ENCODE assay signal across 1 cellular context in the genomic region with DNA sequence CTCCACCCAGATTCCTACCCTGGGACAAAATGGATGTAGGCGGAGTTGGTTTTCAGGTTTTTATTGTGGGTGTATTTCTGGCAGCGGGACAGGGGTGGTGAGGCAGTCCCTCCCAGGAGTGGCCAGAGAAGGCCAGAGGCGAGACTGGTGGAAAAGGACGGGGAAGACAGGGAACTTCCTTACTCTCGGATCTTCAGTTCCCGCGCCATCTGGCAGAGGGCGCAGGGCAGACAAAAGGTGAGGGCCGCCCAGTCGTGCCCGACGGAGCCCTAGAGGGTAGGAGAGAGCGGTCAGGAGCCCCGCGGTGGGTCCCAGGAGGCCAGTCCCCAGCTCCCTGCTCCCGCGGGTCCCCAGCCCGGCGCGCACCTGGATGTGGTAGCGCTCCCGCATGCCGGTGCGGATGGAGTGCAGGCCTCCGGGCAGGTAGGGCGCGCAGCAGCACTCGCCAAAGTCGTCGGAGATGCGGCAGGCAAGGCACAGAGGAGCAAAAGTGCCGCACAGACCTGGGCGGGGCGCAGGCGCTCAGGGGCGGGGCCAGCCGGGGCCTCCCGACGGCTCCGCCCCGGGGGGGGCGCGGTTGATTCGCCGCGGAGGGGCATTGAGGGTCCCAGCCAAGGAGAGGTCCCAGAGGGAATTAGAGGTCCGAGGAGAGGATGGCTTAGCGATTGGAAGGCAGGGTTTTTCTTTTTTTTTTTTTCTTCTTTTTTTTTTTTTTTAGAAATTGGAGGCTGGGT.
TF ChIP-seq lines count a peak whose summit lies in the region.

No MANE protein-coding gene starts in this region.

TF ChIP-seq in HepG2, 621 proteins besides CTCF, POLR2A, EP300 and RAD21 (continued from another document and continues in another):
- TF ChIP-seq, protein P1, sequence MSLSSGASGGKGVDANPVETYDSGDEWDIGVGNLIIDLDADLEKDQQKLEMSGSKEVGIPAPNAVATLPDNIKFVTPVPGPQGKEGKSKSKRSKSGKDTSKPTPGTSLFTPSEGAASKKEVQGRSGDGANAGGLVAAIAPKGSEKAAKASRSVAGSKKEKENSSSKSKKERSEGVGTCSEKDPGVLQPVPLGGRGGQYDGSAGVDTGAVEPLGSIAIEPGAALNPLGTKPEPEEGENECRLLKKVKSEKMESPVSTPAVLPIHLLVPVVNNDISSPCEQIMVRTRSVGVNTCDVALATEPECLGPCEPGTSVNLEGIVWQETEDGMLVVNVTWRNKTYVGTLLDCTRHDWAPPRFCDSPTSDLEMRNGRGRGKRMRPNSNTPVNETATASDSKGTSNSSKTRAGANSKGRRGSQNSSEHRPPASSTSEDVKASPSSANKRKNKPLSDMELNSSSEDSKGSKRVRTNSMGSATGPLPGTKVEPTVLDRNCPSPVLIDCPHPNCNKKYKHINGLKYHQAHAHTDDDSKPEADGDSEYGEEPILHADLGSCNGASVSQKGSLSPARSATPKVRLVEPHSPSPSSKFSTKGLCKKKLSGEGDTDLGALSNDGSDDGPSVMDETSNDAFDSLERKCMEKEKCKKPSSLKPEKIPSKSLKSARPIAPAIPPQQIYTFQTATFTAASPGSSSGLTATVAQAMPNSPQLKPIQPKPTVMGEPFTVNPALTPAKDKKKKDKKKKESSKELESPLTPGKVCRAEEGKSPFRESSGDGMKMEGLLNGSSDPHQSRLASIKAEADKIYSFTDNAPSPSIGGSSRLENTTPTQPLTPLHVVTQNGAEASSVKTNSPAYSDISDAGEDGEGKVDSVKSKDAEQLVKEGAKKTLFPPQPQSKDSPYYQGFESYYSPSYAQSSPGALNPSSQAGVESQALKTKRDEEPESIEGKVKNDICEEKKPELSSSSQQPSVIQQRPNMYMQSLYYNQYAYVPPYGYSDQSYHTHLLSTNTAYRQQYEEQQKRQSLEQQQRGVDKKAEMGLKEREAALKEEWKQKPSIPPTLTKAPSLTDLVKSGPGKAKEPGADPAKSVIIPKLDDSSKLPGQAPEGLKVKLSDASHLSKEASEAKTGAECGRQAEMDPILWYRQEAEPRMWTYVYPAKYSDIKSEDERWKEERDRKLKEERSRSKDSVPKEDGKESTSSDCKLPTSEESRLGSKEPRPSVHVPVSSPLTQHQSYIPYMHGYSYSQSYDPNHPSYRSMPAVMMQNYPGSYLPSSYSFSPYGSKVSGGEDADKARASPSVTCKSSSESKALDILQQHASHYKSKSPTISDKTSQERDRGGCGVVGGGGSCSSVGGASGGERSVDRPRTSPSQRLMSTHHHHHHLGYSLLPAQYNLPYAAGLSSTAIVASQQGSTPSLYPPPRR (CRISPR knock-in tag; IDR thresholded peaks at IDR 0.05; ENCODE audit: borderline replicate concordance), result 0 out of 2 replicates have a peak, but pooled peaks have one; percentile 28
- 0 out of 2 replicates have a peak, but pooled peaks have one; percentile 16 for TF ChIP-seq ARNT2 (CRISPR knock-in tag; IDR thresholded peaks at IDR 0.05; ENCODE audit: low read depth)
- TF ChIP-seq, protein P2, sequence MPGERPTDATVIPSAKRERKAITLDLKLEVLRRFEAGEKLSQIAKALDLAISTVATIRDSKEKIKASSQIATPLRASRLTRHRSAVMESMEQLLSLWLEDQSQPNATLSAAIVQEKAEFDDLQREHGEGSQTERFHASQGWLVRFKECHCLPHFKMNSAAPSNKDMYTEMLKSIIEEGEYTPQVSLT (CRISPR knock-in tag; IDR thresholded peaks at IDR 0.05; ENCODE audit: borderline replicate concordance, low read depth), result no peak
- TF ChIP-seq NFIB (CRISPR knock-in tag; IDR thresholded peaks at IDR 0.05; ENCODE audit: borderline replicate concordance), result no peak
- TF ChIP-seq, protein P3, sequence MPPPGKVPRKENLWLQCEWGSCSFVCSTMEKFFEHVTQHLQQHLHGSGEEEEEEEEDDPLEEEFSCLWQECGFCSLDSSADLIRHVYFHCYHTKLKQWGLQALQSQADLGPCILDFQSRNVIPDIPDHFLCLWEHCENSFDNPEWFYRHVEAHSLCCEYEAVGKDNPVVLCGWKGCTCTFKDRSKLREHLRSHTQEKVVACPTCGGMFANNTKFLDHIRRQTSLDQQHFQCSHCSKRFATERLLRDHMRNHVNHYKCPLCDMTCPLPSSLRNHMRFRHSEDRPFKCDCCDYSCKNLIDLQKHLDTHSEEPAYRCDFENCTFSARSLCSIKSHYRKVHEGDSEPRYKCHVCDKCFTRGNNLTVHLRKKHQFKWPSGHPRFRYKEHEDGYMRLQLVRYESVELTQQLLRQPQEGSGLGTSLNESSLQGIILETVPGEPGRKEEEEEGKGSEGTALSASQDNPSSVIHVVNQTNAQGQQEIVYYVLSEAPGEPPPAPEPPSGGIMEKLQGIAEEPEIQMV (CRISPR knock-in tag; IDR thresholded peaks at IDR 0.05; ENCODE audit: low read depth), result no peak
- TF ChIP-seq, protein P4, sequence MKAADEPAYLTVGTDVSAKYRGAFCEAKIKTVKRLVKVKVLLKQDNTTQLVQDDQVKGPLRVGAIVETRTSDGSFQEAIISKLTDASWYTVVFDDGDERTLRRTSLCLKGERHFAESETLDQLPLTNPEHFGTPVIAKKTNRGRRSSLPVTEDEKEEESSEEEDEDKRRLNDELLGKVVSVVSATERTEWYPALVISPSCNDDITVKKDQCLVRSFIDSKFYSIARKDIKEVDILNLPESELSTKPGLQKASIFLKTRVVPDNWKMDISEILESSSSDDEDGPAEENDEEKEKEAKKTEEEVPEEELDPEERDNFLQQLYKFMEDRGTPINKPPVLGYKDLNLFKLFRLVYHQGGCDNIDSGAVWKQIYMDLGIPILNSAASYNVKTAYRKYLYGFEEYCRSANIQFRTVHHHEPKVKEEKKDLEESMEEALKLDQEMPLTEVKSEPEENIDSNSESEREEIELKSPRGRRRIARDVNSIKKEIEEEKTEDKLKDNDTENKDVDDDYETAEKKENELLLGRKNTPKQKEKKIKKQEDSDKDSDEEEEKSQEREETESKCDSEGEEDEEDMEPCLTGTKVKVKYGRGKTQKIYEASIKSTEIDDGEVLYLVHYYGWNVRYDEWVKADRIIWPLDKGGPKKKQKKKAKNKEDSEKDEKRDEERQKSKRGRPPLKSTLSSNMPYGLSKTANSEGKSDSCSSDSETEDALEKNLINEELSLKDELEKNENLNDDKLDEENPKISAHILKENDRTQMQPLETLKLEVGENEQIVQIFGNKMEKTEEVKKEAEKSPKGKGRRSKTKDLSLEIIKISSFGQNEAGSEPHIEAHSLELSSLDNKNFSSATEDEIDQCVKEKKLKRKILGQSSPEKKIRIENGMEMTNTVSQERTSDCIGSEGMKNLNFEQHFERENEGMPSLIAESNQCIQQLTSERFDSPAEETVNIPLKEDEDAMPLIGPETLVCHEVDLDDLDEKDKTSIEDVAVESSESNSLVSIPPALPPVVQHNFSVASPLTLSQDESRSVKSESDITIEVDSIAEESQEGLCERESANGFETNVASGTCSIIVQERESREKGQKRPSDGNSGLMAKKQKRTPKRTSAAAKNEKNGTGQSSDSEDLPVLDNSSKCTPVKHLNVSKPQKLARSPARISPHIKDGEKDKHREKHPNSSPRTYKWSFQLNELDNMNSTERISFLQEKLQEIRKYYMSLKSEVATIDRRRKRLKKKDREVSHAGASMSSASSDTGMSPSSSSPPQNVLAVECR (CRISPR knock-in tag; IDR thresholded peaks at IDR 0.05; ENCODE audit: borderline replicate concordance), result no peak
- no peak for TF ChIP-seq MEIS1 (CRISPR knock-in tag; IDR thresholded peaks at IDR 0.05; ENCODE audit: borderline replicate concordance)
- TF ChIP-seq ZKSCAN8 (CRISPR knock-in tag; IDR thresholded peaks at IDR 0.05; ENCODE audit: borderline replicate concordance), result no peak
- no peak for TF ChIP-seq TEAD2 (CRISPR knock-in tag; IDR thresholded peaks at IDR 0.05)
- peak; percentile 44; the same call in 1 of the 2 replicates for TF ChIP-seq TAF1 (CRISPR knock-in tag; IDR thresholded peaks at IDR 0.05)
- no peak for TF ChIP-seq EEA1 (CRISPR knock-in tag; IDR thresholded peaks at IDR 0.05; ENCODE audit: borderline replicate concordance)
- TF ChIP-seq SMAD1 (CRISPR knock-in tag; IDR thresholded peaks at IDR 0.05; ENCODE audit: borderline replicate concordance, low read depth), result no peak
- TF ChIP-seq NKX3-1 (CRISPR knock-in tag; IDR thresholded peaks at IDR 0.05), result no peak
- TF ChIP-seq, protein P5, sequence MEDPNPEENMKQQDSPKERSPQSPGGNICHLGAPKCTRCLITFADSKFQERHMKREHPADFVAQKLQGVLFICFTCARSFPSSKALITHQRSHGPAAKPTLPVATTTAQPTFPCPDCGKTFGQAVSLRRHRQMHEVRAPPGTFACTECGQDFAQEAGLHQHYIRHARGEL (CRISPR knock-in tag; IDR thresholded peaks at IDR 0.05), result no peak
- TF ChIP-seq KLF15 (CRISPR knock-in tag; IDR thresholded peaks at IDR 0.05; ENCODE audit: borderline replicate concordance), result no peak
- no peak for TF ChIP-seq JDP2 (CRISPR knock-in tag; IDR thresholded peaks at IDR 0.05; ENCODE audit: borderline replicate concordance)
- no peak for TF ChIP-seq YEATS2 (CRISPR knock-in tag; IDR thresholded peaks at IDR 0.05; ENCODE audit: borderline replicate concordance)
- no peak for TF ChIP-seq CCAR2 (optimal IDR thresholded peaks at IDR 0.05; ENCODE audit: low read depth, low read length)
- TF ChIP-seq GZF1 (CRISPR knock-in tag; IDR thresholded peaks at IDR 0.05), result no peak
- TF ChIP-seq GTF3A (CRISPR knock-in tag; conservative IDR thresholded peaks at IDR 0.05), result no peak
- TF ChIP-seq SP5 (CRISPR knock-in tag; IDR thresholded peaks at IDR 0.05; ENCODE audit: borderline replicate concordance, low read depth), result no peak
- TF ChIP-seq, protein P6, sequence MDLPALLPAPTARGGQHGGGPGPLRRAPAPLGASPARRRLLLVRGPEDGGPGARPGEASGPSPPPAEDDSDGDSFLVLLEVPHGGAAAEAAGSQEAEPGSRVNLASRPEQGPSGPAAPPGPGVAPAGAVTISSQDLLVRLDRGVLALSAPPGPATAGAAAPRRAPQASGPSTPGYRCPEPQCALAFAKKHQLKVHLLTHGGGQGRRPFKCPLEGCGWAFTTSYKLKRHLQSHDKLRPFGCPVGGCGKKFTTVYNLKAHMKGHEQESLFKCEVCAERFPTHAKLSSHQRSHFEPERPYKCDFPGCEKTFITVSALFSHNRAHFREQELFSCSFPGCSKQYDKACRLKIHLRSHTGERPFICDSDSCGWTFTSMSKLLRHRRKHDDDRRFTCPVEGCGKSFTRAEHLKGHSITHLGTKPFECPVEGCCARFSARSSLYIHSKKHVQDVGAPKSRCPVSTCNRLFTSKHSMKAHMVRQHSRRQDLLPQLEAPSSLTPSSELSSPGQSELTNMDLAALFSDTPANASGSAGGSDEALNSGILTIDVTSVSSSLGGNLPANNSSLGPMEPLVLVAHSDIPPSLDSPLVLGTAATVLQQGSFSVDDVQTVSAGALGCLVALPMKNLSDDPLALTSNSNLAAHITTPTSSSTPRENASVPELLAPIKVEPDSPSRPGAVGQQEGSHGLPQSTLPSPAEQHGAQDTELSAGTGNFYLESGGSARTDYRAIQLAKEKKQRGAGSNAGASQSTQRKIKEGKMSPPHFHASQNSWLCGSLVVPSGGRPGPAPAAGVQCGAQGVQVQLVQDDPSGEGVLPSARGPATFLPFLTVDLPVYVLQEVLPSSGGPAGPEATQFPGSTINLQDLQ (CRISPR knock-in tag; IDR thresholded peaks at IDR 0.05), result no peak
- TF ChIP-seq ZNF431 (CRISPR knock-in tag; IDR thresholded peaks at IDR 0.05; ENCODE audit: borderline replicate concordance, low read depth), result no peak
- TF ChIP-seq KLF13 (CRISPR knock-in tag; IDR thresholded peaks at IDR 0.05), result no peak
- TF ChIP-seq, protein P7, sequence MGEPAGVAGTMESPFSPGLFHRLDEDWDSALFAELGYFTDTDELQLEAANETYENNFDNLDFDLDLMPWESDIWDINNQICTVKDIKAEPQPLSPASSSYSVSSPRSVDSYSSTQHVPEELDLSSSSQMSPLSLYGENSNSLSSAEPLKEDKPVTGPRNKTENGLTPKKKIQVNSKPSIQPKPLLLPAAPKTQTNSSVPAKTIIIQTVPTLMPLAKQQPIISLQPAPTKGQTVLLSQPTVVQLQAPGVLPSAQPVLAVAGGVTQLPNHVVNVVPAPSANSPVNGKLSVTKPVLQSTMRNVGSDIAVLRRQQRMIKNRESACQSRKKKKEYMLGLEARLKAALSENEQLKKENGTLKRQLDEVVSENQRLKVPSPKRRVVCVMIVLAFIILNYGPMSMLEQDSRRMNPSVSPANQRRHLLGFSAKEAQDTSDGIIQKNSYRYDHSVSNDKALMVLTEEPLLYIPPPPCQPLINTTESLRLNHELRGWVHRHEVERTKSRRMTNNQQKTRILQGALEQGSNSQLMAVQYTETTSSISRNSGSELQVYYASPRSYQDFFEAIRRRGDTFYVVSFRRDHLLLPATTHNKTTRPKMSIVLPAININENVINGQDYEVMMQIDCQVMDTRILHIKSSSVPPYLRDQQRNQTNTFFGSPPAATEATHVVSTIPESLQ (CRISPR knock-in tag; conservative IDR thresholded peaks at IDR 0.05), result no peak
- no peak for TF ChIP-seq SIX4 (CRISPR knock-in tag; IDR thresholded peaks at IDR 0.05)
- TF ChIP-seq, protein P8, sequence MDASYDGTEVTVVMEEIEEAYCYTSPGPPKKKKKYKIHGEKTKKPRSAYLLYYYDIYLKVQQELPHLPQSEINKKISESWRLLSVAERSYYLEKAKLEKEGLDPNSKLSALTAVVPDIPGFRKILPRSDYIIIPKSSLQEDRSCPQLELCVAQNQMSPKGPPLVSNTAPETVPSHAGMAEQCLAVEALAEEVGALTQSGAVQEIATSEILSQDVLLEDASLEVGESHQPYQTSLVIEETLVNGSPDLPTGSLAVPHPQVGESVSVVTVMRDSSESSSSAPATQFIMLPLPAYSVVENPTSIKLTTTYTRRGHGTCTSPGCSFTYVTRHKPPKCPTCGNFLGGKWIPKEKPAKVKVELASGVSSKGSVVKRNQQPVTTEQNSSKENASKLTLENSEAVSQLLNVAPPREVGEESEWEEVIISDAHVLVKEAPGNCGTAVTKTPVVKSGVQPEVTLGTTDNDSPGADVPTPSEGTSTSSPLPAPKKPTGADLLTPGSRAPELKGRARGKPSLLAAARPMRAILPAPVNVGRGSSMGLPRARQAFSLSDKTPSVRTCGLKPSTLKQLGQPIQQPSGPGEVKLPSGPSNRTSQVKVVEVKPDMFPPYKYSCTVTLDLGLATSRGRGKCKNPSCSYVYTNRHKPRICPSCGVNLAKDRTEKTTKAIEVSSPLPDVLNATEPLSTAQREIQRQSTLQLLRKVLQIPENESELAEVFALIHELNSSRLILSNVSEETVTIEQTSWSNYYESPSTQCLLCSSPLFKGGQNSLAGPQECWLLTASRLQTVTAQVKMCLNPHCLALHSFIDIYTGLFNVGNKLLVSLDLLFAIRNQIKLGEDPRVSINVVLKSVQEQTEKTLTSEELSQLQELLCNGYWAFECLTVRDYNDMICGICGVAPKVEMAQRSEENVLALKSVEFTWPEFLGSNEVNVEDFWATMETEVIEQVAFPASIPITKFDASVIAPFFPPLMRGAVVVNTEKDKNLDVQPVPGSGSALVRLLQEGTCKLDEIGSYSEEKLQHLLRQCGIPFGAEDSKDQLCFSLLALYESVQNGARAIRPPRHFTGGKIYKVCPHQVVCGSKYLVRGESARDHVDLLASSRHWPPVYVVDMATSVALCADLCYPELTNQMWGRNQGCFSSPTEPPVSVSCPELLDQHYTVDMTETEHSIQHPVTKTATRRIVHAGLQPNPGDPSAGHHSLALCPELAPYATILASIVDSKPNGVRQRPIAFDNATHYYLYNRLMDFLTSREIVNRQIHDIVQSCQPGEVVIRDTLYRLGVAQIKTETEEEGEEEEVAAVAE (CRISPR knock-in tag; IDR thresholded peaks at IDR 0.05; ENCODE audit: borderline replicate concordance), result no peak
- no peak for TF ChIP-seq ATM (IDR thresholded peaks at IDR 0.05; ENCODE audit: borderline replicate concordance)
- no peak for TF ChIP-seq ZNF749 (CRISPR knock-in tag; IDR thresholded peaks at IDR 0.05; ENCODE audit: borderline replicate concordance)
- no peak for TF ChIP-seq TBP (CRISPR knock-in tag; IDR thresholded peaks at IDR 0.05)
